30 cellular contexts compared by ENCODE assay signal in genomic region chr22:32600184-32600583, GRCh38.
"Had no signal": no experiment of that assay in that cellular context is flagged by ENCODE, and none has a peak within 500 bp of the region (broad histone marks: within the 10 kb centered on the region; RNA-seq: fewer than 3 reads in every experiment).

No MANE protein-coding gene starts in this region.

- H3K4me3 ChIP-seq: ascending aorta, breast epithelium, cardiac muscle cell, coronary artery, dorsolateral prefrontal cortex, esophagus squamous epithelium, gastroesophageal sphincter, heart right ventricle had no signal

- H3K4me1 Mint-ChIP-seq: activated CD4-positive, alpha-beta memory T cell treated with anti-CD3 and anti-CD28 coated beads, Interleukin-2, amount 10 ng/mL, durations not matched to agents 7 days and 5 days; activated CD4-positive, alpha-beta T cell treated with anti-CD3 and anti-CD28 coated beads, Interleukin-2, amount 10 ng/mL, durations not matched to agents 7 days and 5 days; activated naive CD4-positive, alpha-beta T cell treated with anti-CD3 and anti-CD28 coated beads, Interleukin-2, amount 10 ng/mL, durations not matched to agents 7 days and 5 days; central memory CD8-positive, alpha-beta T cell had no signal

- H3K4me1 ChIP-seq: ascending aorta, breast epithelium had no signal

- H3K9me3 ChIP-seq: ascending aorta, breast epithelium, esophagus squamous epithelium, gastroesophageal sphincter, heart right ventricle had no signal

- H3K27ac ChIP-seq: ascending aorta, breast epithelium, cardiac muscle cell, coronary artery, dorsolateral prefrontal cortex, epithelial cell of prostate, esophagus squamous epithelium, gastroesophageal sphincter, heart right ventricle had no signal

- DNase-seq: activated CD4-positive, alpha-beta memory T cell treated with anti-CD3 and anti-CD28 coated beads, Interleukin-2, amount 10 ng/mL, durations not matched to agents 7 days and 5 days; activated CD4-positive, alpha-beta T cell treated with anti-CD3 and anti-CD28 coated beads for 1 hour; activated CD4-positive, alpha-beta T cell treated with anti-CD3 and anti-CD28 coated beads for 4 hours; activated CD4-positive, alpha-beta T cell treated with anti-CD3 and anti-CD28 coated beads, Interleukin-2, amount 10 ng/mL, durations not matched to agents 7 days and 5 days; activated CD4-positive, alpha-beta T cell treated with anti-CD3 and anti-CD28 coated beads, Interleukin-2, amount 50 U/mL, for 4 hours; activated CD4-positive, CD25-positive, alpha-beta regulatory T cell; activated CD8-positive, alpha-beta memory T cell treated with anti-CD3 and anti-CD28 coated beads, Interleukin-2, amount 50 U/mL, for 4 hours; activated gamma-delta T cell; activated naive CD4-positive, alpha-beta T cell; activated naive CD4-positive, alpha-beta T cell treated with anti-CD3 and anti-CD28 coated beads, Interleukin-2, amount 10 ng/mL, durations not matched to agents 7 days and 5 days; activated naive CD8-positive, alpha-beta T cell treated with anti-CD3 and anti-CD28 coated beads, Interleukin-2, amount 10 ng/mL, durations not matched to agents 7 days and 5 days; activated T-cell treated with anti-CD3 and anti-CD28 coated beads, Interleukin-2, amount 50 U/mL, for 1 hour; activated T-cell treated with anti-CD3 and anti-CD28 coated beads, Interleukin-2, amount 50 U/mL, for 48 hours; dorsolateral prefrontal cortex; effector memory CD8-positive, alpha-beta T cell; esophagus squamous epithelium; foreskin melanocyte; heart right ventricle; T-helper 2 cell had no signal

- H3K36me3 ChIP-seq: ascending aorta, breast epithelium, cardiac muscle cell, esophagus squamous epithelium, gastroesophageal sphincter, heart right ventricle had no signal

- H3K36me3 Mint-ChIP-seq: activated naive CD4-positive, alpha-beta T cell treated with anti-CD3 and anti-CD28 coated beads, Interleukin-2, amount 10 ng/mL, durations not matched to agents 7 days and 5 days; activated naive CD4-positive, alpha-beta T cell treated with anti-CD3 and anti-CD28 coated beads, Interleukin-2, amount 50 U/mL, for 72 hours; activated naive CD8-positive, alpha-beta T cell treated with anti-CD3 and anti-CD28 coated beads, Interleukin-2, amount 10 ng/mL, durations not matched to agents 7 days and 5 days had no signal

- H3K27me3 Mint-ChIP-seq: activated CD4-positive, alpha-beta memory T cell treated with anti-CD3 and anti-CD28 coated beads, Interleukin-2, amount 10 ng/mL, durations not matched to agents 7 days and 5 days; activated CD4-positive, alpha-beta T cell treated with anti-CD3 and anti-CD28 coated beads, Interleukin-2, amount 10 ng/mL, durations not matched to agents 7 days and 5 days; brain; dendritic cell treated with granulocyte-macrophage colony-stimulating factor and Interleukin-4, amounts not matched to agents 40 ng/mL and 50 ng/mL, for 4 days had no signal

- H3K27me3 ChIP-seq: ascending aorta, breast epithelium, cardiac muscle cell, dorsolateral prefrontal cortex, esophagus squamous epithelium, gastroesophageal sphincter, heart right ventricle had no signal

- H3K4me3 Mint-ChIP-seq: activated CD4-positive, alpha-beta memory T cell treated with anti-CD3 and anti-CD28 coated beads, Interleukin-2, amount 10 ng/mL, durations not matched to agents 7 days and 5 days; activated CD4-positive, alpha-beta T cell treated with anti-CD3 and anti-CD28 coated beads, Interleukin-2, amount 10 ng/mL, durations not matched to agents 7 days and 5 days; activated naive CD4-positive, alpha-beta T cell treated with anti-CD3 and anti-CD28 coated beads, Interleukin-2, amount 10 ng/mL, durations not matched to agents 7 days and 5 days; activated naive CD8-positive, alpha-beta T cell treated with anti-CD3 and anti-CD28 coated beads, Interleukin-2, amount 10 ng/mL, durations not matched to agents 7 days and 5 days; activated T-helper 1 cell treated with anti-CD3 and anti-CD28 coated beads, Interleukin-12 subunit alpha, Interleukin-12 subunit beta, Interleukin-2, Interleukin-4 antibody, amounts not matched to agents 30 ng/mL and 10 ng/mL and 1 ng/mL, durations not matched to agents 14 hours and 24 hours and 36 hours; brain; central memory CD8-positive, alpha-beta T cell; dendritic cell treated with granulocyte-macrophage colony-stimulating factor and Interleukin-4, amounts not matched to agents 40 ng/mL and 50 ng/mL, for 4 days; effector memory CD8-positive, alpha-beta T cell had no signal

- ATAC-seq: activated naive CD4-positive, alpha-beta T cell treated with anti-CD3 and anti-CD28 coated beads, Interleukin-2, amount 50 U/mL, for 72 hours; effector memory CD8-positive, alpha-beta T cell; gastroesophageal sphincter; heart right ventricle had no signal

- H3K9me3 Mint-ChIP-seq: activated CD4-positive, alpha-beta memory T cell treated with anti-CD3 and anti-CD28 coated beads, Interleukin-2, amount 10 ng/mL, durations not matched to agents 7 days and 5 days; activated naive CD4-positive, alpha-beta T cell treated with anti-CD3 and anti-CD28 coated beads, Interleukin-2, amount 10 ng/mL, durations not matched to agents 7 days and 5 days; activated naive CD4-positive, alpha-beta T cell treated with anti-CD3 and anti-CD28 coated beads, Interleukin-2, amount 50 U/mL, for 72 hours; central memory CD8-positive, alpha-beta T cell; effector memory CD8-positive, alpha-beta T cell had no signal

- H3K27ac Mint-ChIP-seq: activated CD4-positive, alpha-beta memory T cell treated with anti-CD3 and anti-CD28 coated beads, Interleukin-2, amount 10 ng/mL, durations not matched to agents 7 days and 5 days; activated CD4-positive, alpha-beta T cell treated with anti-CD3 and anti-CD28 coated beads, Interleukin-2, amount 10 ng/mL, durations not matched to agents 7 days and 5 days; activated naive CD4-positive, alpha-beta T cell treated with anti-CD3 and anti-CD28 coated beads, Interleukin-2, amount 10 ng/mL, durations not matched to agents 7 days and 5 days; activated naive CD4-positive, alpha-beta T cell treated with anti-CD3 and anti-CD28 coated beads, Interleukin-2, amount 50 U/mL, for 72 hours; activated naive CD8-positive, alpha-beta T cell treated with anti-CD3 and anti-CD28 coated beads, Interleukin-2, amount 10 ng/mL, durations not matched to agents 7 days and 5 days; activated T-helper 1 cell treated with anti-CD3 and anti-CD28 coated beads, Interleukin-12 subunit alpha, Interleukin-12 subunit beta, Interleukin-2, Interleukin-4 antibody, amounts not matched to agents 30 ng/mL and 10 ng/mL and 1 ng/mL, durations not matched to agents 14 hours and 24 hours and 36 hours; dendritic cell treated with granulocyte-macrophage colony-stimulating factor and Interleukin-4, amounts not matched to agents 40 ng/mL and 50 ng/mL, for 4 days; effector memory CD8-positive, alpha-beta T cell had no signal
